Comparison of ENCODE assay signal across 1 cellular context in genomic region chr7:30292416-30293038, GRCh38.
TF ChIP-seq lines count a peak whose summit lies in the region.

No MANE protein-coding gene starts in this region.

TF ChIP-seq in GM12878, 131 proteins besides CTCF, POLR2A, EP300 and RAD21:
- TF ChIP-seq RUNX3 (IDR thresholded peaks at IDR 0.05; ENCODE audit: low read length): 0 out of 2 replicates have a peak, but pooled peaks have one; percentile 14
